ENCODE assay signal across 1 cellular context in the genomic region with DNA sequence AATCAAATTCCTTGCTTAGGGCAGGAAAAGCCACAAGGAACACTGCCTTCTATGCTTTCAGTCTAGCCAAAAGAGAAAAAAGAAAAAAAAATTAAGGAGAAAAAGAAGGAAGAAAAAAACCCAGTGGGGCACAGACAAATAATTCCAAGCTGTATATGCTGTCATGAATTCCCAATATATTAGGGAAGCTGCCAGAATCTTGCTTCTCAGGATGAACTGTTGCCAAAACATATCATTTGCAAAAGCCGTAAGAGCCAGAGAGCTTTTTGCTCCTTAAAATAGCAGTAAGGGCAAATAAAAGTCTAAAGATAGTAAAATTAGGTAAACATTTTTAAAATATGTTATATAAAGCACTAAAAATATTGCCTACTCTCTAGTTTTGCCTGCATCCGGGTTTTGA.
TF ChIP-seq lines count a peak whose summit lies in the region.

No MANE protein-coding gene starts in this region.

TF ChIP-seq in SK-N-SH treated with all-trans-retinoic acid at 6 μM for 48 hours, 23 proteins besides CTCF, POLR2A, EP300 and RAD21 (continued from another document):
- TF ChIP-seq, protein P1, sequence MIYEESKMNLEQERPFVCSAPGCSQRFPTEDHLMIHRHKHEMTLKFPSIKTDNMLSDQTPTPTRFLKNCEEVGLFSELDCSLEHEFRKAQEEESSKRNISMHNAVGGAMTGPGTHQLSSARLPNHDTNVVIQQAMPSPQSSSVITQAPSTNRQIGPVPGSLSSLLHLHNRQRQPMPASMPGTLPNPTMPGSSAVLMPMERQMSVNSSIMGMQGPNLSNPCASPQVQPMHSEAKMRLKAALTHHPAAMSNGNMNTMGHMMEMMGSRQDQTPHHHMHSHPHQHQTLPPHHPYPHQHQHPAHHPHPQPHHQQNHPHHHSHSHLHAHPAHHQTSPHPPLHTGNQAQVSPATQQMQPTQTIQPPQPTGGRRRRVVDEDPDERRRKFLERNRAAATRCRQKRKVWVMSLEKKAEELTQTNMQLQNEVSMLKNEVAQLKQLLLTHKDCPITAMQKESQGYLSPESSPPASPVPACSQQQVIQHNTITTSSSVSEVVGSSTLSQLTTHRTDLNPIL (CRISPR knock-in tag; IDR thresholded peaks at IDR 0.05; ENCODE audit: low read depth): no peak
- no peak for TF ChIP-seq TCF4 (CRISPR knock-in tag; IDR thresholded peaks at IDR 0.05; ENCODE audit: borderline replicate concordance)
- TF ChIP-seq TOX (CRISPR knock-in tag; IDR thresholded peaks at IDR 0.05; ENCODE audit: borderline replicate concordance): no peak
- no peak for TF ChIP-seq ARNTL (CRISPR knock-in tag; IDR thresholded peaks at IDR 0.05; ENCODE audit: borderline replicate concordance, low read depth)
- TF ChIP-seq OSR1 (CRISPR knock-in tag; IDR thresholded peaks at IDR 0.05): no peak
TF ChIP-seq in SK-N-SH treated with all-trans-retinoic acid at 6 μM for 48 hours: peak in this region for 0.
